ENCODE assay signal across 8 cellular contexts in genomic region chr19:21358768-21359451, GRCh38. TPM values are rescaled to one million over a fixed set of nuclear protein-coding genes. Genes with fewer than 3 reads are reported as not detected.
DNase-seq lines count a peak whose midpoint lies in the region; TF ChIP-seq lines count a peak whose summit lies in the region.

TSS of gene ZNF738 (plus strand) at chr19:21359000. CDS start at chr19:21359141, 141 bp downstream.

- peak within 1 kb of the TSS; percentile 77 for H3K4me3 ChIP-seq in MG63
- H3K4me3 ChIP-seq in suprapubic skin = peak within 1 kb of the TSS; percentile 61

- no peaks in the 10 kb centered on the region for H3K9me3 ChIP-seq in MG63
- no peaks in the 10 kb centered on the region for H3K9me3 ChIP-seq in suprapubic skin

- peak within 1 kb of the TSS; percentile 65 for H3K27ac ChIP-seq in suprapubic skin

- peaks cover 6% of the 10 kb centered on the region for H3K4me1 ChIP-seq in suprapubic skin

- 0% methylated on average over 25 of the region's 36 CpGs for WGBS in suprapubic skin

- peak in 1 of 2 donors; percentile 43 for TF ChIP-seq POLR2A in suprapubic skin (IDR thresholded peaks at IDR 0.05)

- TF ChIP-seq CTCF in suprapubic skin (IDR thresholded peaks at IDR 0.05) = no peak

- no peak for TF ChIP-seq EP300 in suprapubic skin (IDR thresholded peaks at IDR 0.05)

- H3K27me3 ChIP-seq in MG63 (no peaks in the 10 kb centered on the region), suprapubic skin (no peaks in the 10 kb centered on the region)

- DNase-seq in ELF-1 (ENCODE audit: low read depth, low spot score) = peak; percentile 99
- peak; percentile 93 for DNase-seq in H4 (ENCODE audit: low spot score)
- peak; percentile 89 for DNase-seq in MG63
- peak; percentile 92 for DNase-seq in SK-MEL-5 (ENCODE audit: low read depth, low spot score)
- peak; percentile 84 for DNase-seq in activated naive CD4-positive, alpha-beta T cell treated with anti-CD3 and anti-CD28 coated beads, Interleukin-2, amount 50 U/mL, for 16 hours
- DNase-seq in glomerular endothelial cell (ENCODE audit: extremely low read depth, low read depth, low spot score) = peak; percentile 89
- DNase-seq in nucleus accumbens (lab: John Stamatoyannopoulos, UW) = peak; percentile 33 to 97 (median 90)
- peak; percentile 93 to 95 for DNase-seq in suprapubic skin (ENCODE audit: low spot score in 2 of 2)

- H3K36me3 ChIP-seq in MG63 = peaks cover 12% of the 10 kb centered on the region
- H3K36me3 ChIP-seq in suprapubic skin = peaks cover 12% of the 10 kb centered on the region

- in situ Hi-C loops in SK-MEL-5 (cut with HindIII; ENCODE audit: low pct_unique_long_range_greater_than_20kb, low sequenced_read_pairs) = no loop called here

RNA-seq across cellular contexts. Expression of gene ZNF738, which starts in this region (rescaled TPM):
- total RNA-seq in H4 (2014; rRNA removed; shearing (Covaris generic)) = 9.7 and 11.2 TPM in 2 replicates
- 6.4 and 17.9 TPM in 2 replicates for total RNA-seq in MG63 (2014; rRNA removed; shearing (Covaris generic); ENCODE audit: low replicate concordance)
- total RNA-seq in SK-MEL-5 (2014; rRNA removed; shearing (Covaris generic)) = 1.8 and 2.4 TPM in 2 replicates
- polyA plus RNA-seq in SK-MEL-5 (2015; cell fraction: cytosol; rRNA removed) = 2.6 and 4.1 TPM in 2 replicates
- 24.2 and 27.4 TPM in 2 replicates for polyA plus RNA-seq in SK-MEL-5 (2015; cell fraction: nucleus; rRNA removed)
- total RNA-seq in glomerular endothelial cell = 3.9 and 12.1 TPM in 2 replicates
- 1 to 10 TPM; 2.3 to 4.4 (median 3.9) TPM for total RNA-seq in suprapubic skin

Comparison
In these comparisons a context has a peak if more than half of its experiments do, and no peak if none do; other contexts are left out.
1. Peak in every context shown above with its lines: DNase-seq, H3K4me3 ChIP-seq and H3K27ac ChIP-seq.